Comparison of ENCODE assay signal across 8 cellular contexts in the genomic region with DNA sequence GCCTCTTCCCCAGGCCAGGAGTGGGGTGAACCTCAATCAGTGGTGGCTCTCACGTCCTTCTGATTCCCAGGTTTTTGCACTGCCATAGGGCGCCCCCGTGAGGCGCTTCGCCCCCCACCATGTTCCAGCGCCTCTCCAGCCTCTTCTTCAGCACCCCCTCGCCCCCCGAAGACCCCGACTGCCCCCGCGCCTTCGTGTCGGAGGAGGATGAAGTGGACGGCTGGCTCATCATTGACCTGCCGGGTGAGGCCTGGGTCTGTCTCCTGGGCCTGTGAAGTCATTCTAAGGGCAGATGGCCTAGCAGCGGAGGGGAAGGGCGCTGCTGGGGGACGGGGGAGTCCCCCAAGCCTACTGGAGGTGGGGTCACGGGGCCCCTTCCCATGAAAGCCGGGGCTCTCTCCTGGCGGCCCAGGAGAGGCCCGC. TPM values are rescaled to one million over a fixed set of nuclear protein-coding genes. Genes with fewer than 3 reads are reported as not detected.
A peak's percentile ranks its signal among the peaks of the same experiment; 100 is the strongest.
DNase-seq lines count a peak whose midpoint lies in the region; ATAC-seq, FAIRE-seq and TF ChIP-seq lines count a peak whose summit lies in the region.

No MANE protein-coding gene starts in this region.

- H3K9me3 ChIP-seq in AG04450 (ENCODE audit: control insufficient read depth, insufficient read depth, low read length), result no peaks in the 10 kb centered on the region
- no peaks in the 10 kb centered on the region for H3K9me3 ChIP-seq in IMR-90 (ENCODE audit: control insufficient read depth, insufficient read depth, low read length)
- no peaks in the 10 kb centered on the region for H3K9me3 ChIP-seq in K562 (replicated peaks; ENCODE audit: control insufficient read depth, insufficient read depth, low read depth, low read length)
- no peaks in the 10 kb centered on the region for H3K9me3 ChIP-seq in small intestine (ENCODE audit: control insufficient read depth, low read depth)

- no peak for TF ChIP-seq EP300 in K562 (IDR thresholded peaks at IDR 0.05; ENCODE audit: low read length)

- ATAC-seq in GM18867 (IDR thresholded peaks at IDR 0.05; ENCODE audit: unreplicated experiment), result peak; percentile 4
- ATAC-seq in IMR-90 (ENCODE audit: low read depth), result no peak
- peak; percentile 61 for ATAC-seq in K562

- peak overlapping the region; percentile 13 for H3K4me2 ChIP-seq in IMR-90 (ENCODE audit: low read depth, low read length)
- H3K4me2 ChIP-seq in K562 (ENCODE audit: insufficient read depth, low read length), result peak overlapping the region; percentile 84

- no peak overlapping the region for H3K4ac ChIP-seq in IMR-90 (ENCODE audit: low read depth, low read length)

- peak overlapping the region; percentile 67 for H2AK9ac ChIP-seq in IMR-90 (replicated peaks; ENCODE audit: low read depth, low read length, poor library complexity)

- no peak overlapping the region for H3K18ac ChIP-seq in IMR-90 (ENCODE audit: low read depth, low read length)

- H2AFZ ChIP-seq in IMR-90 (replicated peaks; ENCODE audit: low read length, poor library complexity), result peak overlapping the region; percentile 97
- peak overlapping the region; percentile 96 for H2AFZ ChIP-seq in K562 (ENCODE audit: low read depth, low read length)

- H4K8ac ChIP-seq in IMR-90 (ENCODE audit: low read depth in 2 of 2, low read length in 2 of 2), result peak overlapping the region; percentile 29 to 31; a peak in 1 of 4 replicates

- H3K4me1 ChIP-seq in IMR-90 (ENCODE audit: control insufficient read depth, insufficient read depth, low read length), result peaks cover 20% of the 10 kb centered on the region
- H3K4me1 ChIP-seq in K562 (replicated peaks in 1 of 2; ENCODE audit: control insufficient read depth in 2 of 2, insufficient read depth in 2 of 2, low read length in 2 of 2), result peaks cover 27 to 41% of the 10 kb centered on the region in 2 experiments
- H3K4me1 ChIP-seq in small intestine (ENCODE audit: control insufficient read depth in 2 of 2, insufficient read depth in 1 of 2, low read depth in 1 of 2, low read length in 1 of 2), result peaks cover 4 to 6% of the 10 kb centered on the region in 2 donors

- TF ChIP-seq CTCF in AG04450 (IDR thresholded peaks at IDR 0.05; ENCODE audit: low read depth, low read length), result peak; percentile 52
- TF ChIP-seq CTCF in IMR-90 (conservative IDR thresholded peaks at IDR 0.05; ENCODE audit: low read depth, low read length), result peak; percentile 46
- peak; percentile 54 to 70 (median 66) for TF ChIP-seq CTCF in K562 (IDR thresholded peaks at IDR 0.05 in 2 of 3, conservative IDR thresholded peaks at IDR 0.05 in 1 of 3; ENCODE audit: insufficient read depth in 2 of 3, low read depth in 1 of 3, low read length in 3 of 3)

- H3K56ac ChIP-seq in IMR-90 (ENCODE audit: extremely low read depth, insufficient read depth, low read length), result no peak overlapping the region

- TF ChIP-seq POLR2A in IMR-90 (IDR thresholded peaks at IDR 0.05; ENCODE audit: low read depth, low read length) (0 out of 2 replicates have a peak, but pooled peaks have one; percentile 7), K562 (conservative IDR thresholded peaks at IDR 0.05) (no peak)

- CTCF ChIA-PET in AG04450 (lab: Charles Lee), result interaction anchor here (1.0 to 1.8 kb wide), 9 partner anchors 50 to 396 kb away, joined by 3 to 17 read pairs (median 5); no protein-coding TSS in a partner anchor
- CTCF ChIA-PET in IMR-90 (lab: Yijun Ruan, JAX), result interaction anchor here (0.8 to 1.6 kb wide), 2 partner anchors 126 to 170 kb away, joined by 4 to 5 read pairs; no protein-coding TSS in a partner anchor
- CTCF ChIA-PET in K562 (lab: Yijun Ruan, JAX; ENCODE audit: low intra/inter-chr PET ratio), result interaction anchor here (0.5 to 1.1 kb wide), 3 partner anchors 128 to 172 kb away, joined by 3 to 5 read pairs (median 3); no protein-coding TSS in a partner anchor

- H3K9me1 ChIP-seq in IMR-90 (ENCODE audit: insufficient read depth, low read length) (peaks cover 29% of the 10 kb centered on the region), K562 (ENCODE audit: control insufficient read depth, insufficient read depth, low read length) (no peaks in the 10 kb centered on the region)

- no TSS peak for BruUV-seq in IMR-90 (replicated peaks; lab: Mats Ljungman, UMichigan)
- BruUV-seq in K562 (replicated peaks; lab: Mats Ljungman, UMichigan), result no TSS peak

- no peak overlapping the region for H4K5ac ChIP-seq in IMR-90 (ENCODE audit: low read depth, low read length)

- TF ChIP-seq RAD21 in IMR-90 (IDR thresholded peaks at IDR 0.05; ENCODE audit: low read length) (peak; percentile 56), K562 (CRISPR knock-in tag; conservative IDR thresholded peaks at IDR 0.05 in 1 of 2, IDR thresholded peaks at IDR 0.05 in 1 of 2) (peak; percentile 54 to 70)

- H2BK15ac ChIP-seq in IMR-90 (ENCODE audit: low read depth, low read length), result no peak overlapping the region

- no peak for FAIRE-seq in K562 (lab: Jason Lieb, UNC)
- FAIRE-seq in small intestine (lab: Jason Lieb, UNC), result no peak

- no peaks in the 10 kb centered on the region for H3K79me2 ChIP-seq in K562 (ENCODE audit: control insufficient read depth, insufficient read depth, low read length)

- peak overlapping the region; percentile 43; the same call in 1 of the 2 replicates for H2AK5ac ChIP-seq in IMR-90 (ENCODE audit: low read depth, low read length)

- H3K9ac ChIP-seq in IMR-90 (ENCODE audit: low read depth, low read length) (no peak overlapping the region), K562 (ENCODE audit: insufficient read depth in 1 of 2, low read depth in 2 of 2, low read length in 2 of 2) (peak overlapping the region; percentile 79 to 93; a peak in 3 of 4 replicates)

- H2BK120ac ChIP-seq in IMR-90 (ENCODE audit: low read depth, low read length), result no peak overlapping the region

- no peak overlapping the region for H2BK20ac ChIP-seq in IMR-90 (ENCODE audit: low read depth, low read length)

- POLR2A ChIA-PET in AG04450 (lab: Yijun Ruan, JAX) (interaction anchor here (0.6 kb wide), 1 partner anchor 342 kb away, joined by 3 read pairs; no protein-coding TSS in a partner anchor), IMR-90 (lab: Charles Lee; ENCODE audit: unreplicated experiment) (interaction anchor here (0.6 kb wide), 1 partner anchor 58 kb away, joined by 16 read pairs; no protein-coding TSS in a partner anchor), K562 (lab: Yijun Ruan, JAX) (interaction anchor here (0.8 to 1.0 kb wide), 2 partner anchors 10 to 12 kb away, joined by 3 read pairs; no protein-coding TSS in a partner anchor)

- peaks cover 20% of the 10 kb centered on the region; the same call in 1 of the 2 replicates for H4K20me1 ChIP-seq in IMR-90 (ENCODE audit: insufficient read depth, low read length)
- H4K20me1 ChIP-seq in K562 (replicated peaks; ENCODE audit: control insufficient read depth, insufficient read depth, low read length), result 0 out of 2 replicates have a peak, but pooled peaks cover 1% of the 10 kb centered on the region

- peak overlapping the region; percentile 34; the same call in 1 of the 2 replicates for H4K91ac ChIP-seq in IMR-90 (ENCODE audit: insufficient read depth, low read depth, low read length)

- no peak overlapping the region for H2BK5ac ChIP-seq in IMR-90 (ENCODE audit: low read depth, low read length, poor library complexity, severe bottlenecking)

- H3K79me1 ChIP-seq in IMR-90 (ENCODE audit: low read depth in 1 of 2, low read length in 2 of 2), result peaks cover 0 to 57% of the 10 kb centered on the region in 2 experiments; a peak in 2 of 4 replicates

- H3K23ac ChIP-seq in IMR-90 (ENCODE audit: low read depth, low read length), result no peak overlapping the region

- peaks cover 17% of the 10 kb centered on the region; the same call in 1 of the 2 replicates for H3K36me3 ChIP-seq in IMR-90 (ENCODE audit: control insufficient read depth, insufficient read depth, low read length)
- H3K36me3 ChIP-seq in K562 (ENCODE audit: control insufficient read depth, insufficient read depth, low read length), result no peaks in the 10 kb centered on the region; the same call in 2 of the 3 replicates
- no peaks in the 10 kb centered on the region for H3K36me3 ChIP-seq in small intestine (ENCODE audit: control insufficient read depth in 2 of 2, insufficient read depth in 2 of 2, low read length in 2 of 2)

- WGBS in IMR-90 (ENCODE audit: extremely low coverage in 2 of 2, insufficient read length in 1 of 2), 2 experiments, result 22% methylated on average over 4 of the region's 22 CpGs; no CpG with 5 or more reads in 1 of the 2 experiments
- WGBS in K562 (ENCODE audit: insufficient coverage, low coverage, missing lambda C conversion rate), result 6% methylated on average over 17 of the region's 22 CpGs
- 5 to 11% (median 6%) methylated on average over 19 to 22 of the region's 22 CpGs for WGBS in small intestine, 3 donors

- dilution Hi-C loops in IMR-90 (cut with HindIII; ENCODE audit: low sequenced_read_pairs, unreplicated experiment), result no loop called here

- no peak overlapping the region for H3K14ac ChIP-seq in IMR-90 (replicated peaks; ENCODE audit: low read depth, low read length)

- intact Hi-C loops in IMR-90 (cut with micrococcal nuclease), result loop anchor here (1.0 to 5.0 kb wide), 4 partner anchors 59 to 396 kb away; no protein-coding TSS in a partner anchor
- intact Hi-C loops in K562 (cut with micrococcal nuclease), result loop anchor here (1.0 to 5.0 kb wide), 3 partner anchors 170 to 516 kb away; no protein-coding TSS in a partner anchor

- in situ Hi-C loops in IMR-90 (cut with MboI; ENCODE audit: low sequenced_read_pairs), result no loop called here
- in situ Hi-C loops in K562 (cut with MboI), result loop anchor here (10.0 kb wide), 2 partner anchors 174 to 394 kb away; no protein-coding TSS in a partner anchor

- H3K27me3 ChIP-seq in AG04450 (ENCODE audit: control insufficient read depth, insufficient read depth, low read length) (no peaks in the 10 kb centered on the region), IMR-90 (ENCODE audit: control insufficient read depth, insufficient read depth, low read length) (no peaks in the 10 kb centered on the region), K562 (ENCODE audit: control insufficient read depth in 2 of 2, insufficient read depth in 2 of 2, low read length in 2 of 2) (no peaks in the 10 kb centered on the region), small intestine (ENCODE audit: control insufficient read depth in 2 of 2, insufficient read depth in 2 of 2, low read length in 2 of 2) (no peaks in the 10 kb centered on the region)

- H3K27ac ChIP-seq in AG04450 (ENCODE audit: low read depth, low read length), result no peak overlapping the region
- peak overlapping the region; percentile 75; the same call in 1 of the 2 replicates for H3K27ac ChIP-seq in IMR-90 (ENCODE audit: insufficient read depth, low read length)
- no peak overlapping the region for H3K27ac ChIP-seq in K562 (ENCODE audit: extremely low read depth, low read depth, low read length)
- peak overlapping the region in 1 of 2 donors; percentile 91 for H3K27ac ChIP-seq in small intestine (ENCODE audit: low read depth in 1 of 2, low read length in 1 of 2)

- peak overlapping the region; percentile 60 for H3K4me3 ChIP-seq in AG04450 (ENCODE audit: low read depth, low read length)
- H3K4me3 ChIP-seq in IMR-90 (ENCODE audit: insufficient read depth, low read depth, low read length), result peak overlapping the region; percentile 57
- peak overlapping the region; percentile 73 for H3K4me3 ChIP-seq in K562
- H3K4me3 ChIP-seq in small intestine (ENCODE audit: low read depth in 1 of 2, low read length in 2 of 2), result peak overlapping the region; percentile 50 to 55

- DNase-seq in AG04450 (ENCODE audit: low read depth, low spot score) (no peak), IMR-90 (peak; percentile 16), T-helper 1 cell (peak in 4 of 5 donors; percentile 15 to 63 (median 40)), K562 (ENCODE audit: extremely low read depth in 1 of 4, low spot score in 3 of 4) (peak; percentile 34 to 74 (median 55)), iPS-NIHi11 (ENCODE audit: low spot score) (peak; percentile 56), small intestine (peak; percentile 26), A172 (ENCODE audit: low spot score) (no peak)

RNA-seq across cellular contexts. Expression of gene TP53INP2, which starts 4.5 kb away (rescaled TPM):
- polyA plus RNA-seq in AG04450 (2011; rRNA removed), result 5.9 and 8.6 TPM in 2 replicates
- polyA minus RNA-seq in AG04450 (2011; rRNA and poly(A)+ RNA removed), result 8.9 and 10.2 TPM in 2 replicates
- total RNA-seq in IMR-90 (2012; rRNA removed), result 1.1 and 1.3 TPM in 2 replicates
- 6.8 and 7.4 TPM in 2 replicates for polyA plus RNA-seq in IMR-90 (2012; rRNA removed)
- polyA plus RNA-seq in IMR-90 (2012; cell fraction: cytosol; rRNA removed), result 4.7 and 5.8 TPM in 2 replicates
- polyA plus RNA-seq in IMR-90 (2012; cell fraction: nucleus; rRNA removed; ENCODE audit: low replicate concordance), result 19.6 and 42.6 TPM in 2 replicates
- total RNA-seq in K562 (2011; cell fraction: chromatin; rRNA removed; ENCODE audit: low replicate concordance), result 3.4 and 4.9 TPM in 2 replicates
- 2.6 and 3.3 TPM in 2 replicates for total RNA-seq in K562 (2011; cell fraction: nucleolus; rRNA removed)
- 5.6 and 10.4 TPM in 2 replicates for total RNA-seq in K562 (2011; cell fraction: nucleoplasm; rRNA removed)
- total RNA-seq in K562 (2014; rRNA removed), result 0.94 and 1.3 TPM in 2 replicates
- 0.62 and 0.93 TPM in 2 replicates for total RNA-seq in K562 (2014; rRNA removed; fragmentation: Illumina TruSeq; extraction: Trizol)
- total RNA-seq in K562 (2015; rRNA removed; fragmentation: Illumina TruSeq; extraction: Trizol), result 0.43 and 0.64 TPM in 2 replicates
- 3.6 and 4.2 TPM in 2 replicates for total RNA-seq in K562 (2021)
- polyA plus RNA-seq in K562 (2011; rRNA removed), result 1.5 and 2.2 TPM in 2 replicates
- polyA plus RNA-seq in K562 (2011; cell fraction: cytosol; rRNA removed), result 1.7 and 2.3 TPM in 2 replicates
- 4.1 and 6.3 TPM in 2 replicates for polyA plus RNA-seq in K562 (2011; cell fraction: nucleus; rRNA removed)
- polyA plus RNA-seq in K562 (2012), result 5.1 and 5.8 TPM in 2 replicates
- 5.0 and 5.5 TPM in 2 replicates for polyA plus RNA-seq in K562 (2014; fragmentation: Illumina TruSeq; extraction: Trizol)
- polyA plus RNA-seq in K562 (2014; fragmentation: Nextera tagmentation; extraction: Ambion mirVana), result 1 to 10 TPM; 1.0 to 1.1 TPM
- 1.4 and 2.1 TPM in 2 replicates for polyA plus RNA-seq in K562 (2014; rRNA removed)
- 1.4 TPM in 2 replicates for polyA minus RNA-seq in K562 (2011; rRNA and poly(A)+ RNA removed)
- 1.8 and 1.9 TPM in 2 replicates for polyA minus RNA-seq in K562 (2011; cell fraction: cytosol; rRNA and poly(A)+ RNA removed)
- polyA minus RNA-seq in K562 (2011; cell fraction: nucleus; rRNA and poly(A)+ RNA removed), result 1.1 and 1.5 TPM in 2 replicates
- polyA plus RNA-seq in small intestine, result 10 to 100 TPM; 10.2 to 30.6 (median 29.5) TPM
- total RNA-seq in A172 (2014; rRNA removed; shearing (Covaris generic)), result 2.4 and 5.0 TPM in 2 replicates

RNA-seq across cellular contexts. Expression of gene PIGU, which starts 31.7 kb away (rescaled TPM):
- polyA plus RNA-seq in AG04450 (2011; rRNA removed) (42.2 and 54.8 TPM in 2 replicates), IMR-90 (2012; rRNA removed) (31.1 and 32.4 TPM in 2 replicates), K562 (2011; rRNA removed) (92.0 and 100 TPM in 2 replicates), K562 (2014; fragmentation: Illumina TruSeq; extraction: Trizol) (50.5 and 63.3 TPM in 2 replicates), K562 (2014; fragmentation: Nextera tagmentation; extraction: Ambion mirVana) (10 to 100 TPM in 1 of 2 experiments, 1 to 10 TPM in 1; 6.5 to 14.2 TPM), K562 (2014; rRNA removed) (28.9 and 37.2 TPM in 2 replicates), small intestine (10 to 100 TPM in 1 of 3 donors, 1 to 10 TPM in 2; 4.9 to 34.3 (median 6.0) TPM)
- polyA minus RNA-seq in AG04450 (2011; rRNA and poly(A)+ RNA removed), result 32.6 and 34.4 TPM in 2 replicates
- total RNA-seq in IMR-90 (2012; rRNA removed) (11.1 and 16.1 TPM in 2 replicates), K562 (2014; rRNA removed) (14.9 and 19.9 TPM in 2 replicates), K562 (2014; rRNA removed; fragmentation: Illumina TruSeq; extraction: Trizol) (28.1 and 32.0 TPM in 2 replicates), K562 (2015; rRNA removed; fragmentation: Illumina TruSeq; extraction: Trizol) (32.1 and 32.4 TPM in 2 replicates), K562 (2021) (25.0 and 26.0 TPM in 2 replicates)
- polyA plus RNA-seq in IMR-90 (2012; cell fraction: cytosol; rRNA removed), result 18.5 and 21.3 TPM in 2 replicates
- 9.5 and 16.5 TPM in 2 replicates for polyA plus RNA-seq in IMR-90 (2012; cell fraction: nucleus; rRNA removed; ENCODE audit: low replicate concordance)
- total RNA-seq in K562 (2011; cell fraction: chromatin; rRNA removed; ENCODE audit: low replicate concordance), result 104 and 126 TPM in 2 replicates
- total RNA-seq in K562 (2011; cell fraction: nucleolus; rRNA removed), result 77.5 and 77.6 TPM in 2 replicates
- total RNA-seq in K562 (2011; cell fraction: nucleoplasm; rRNA removed), result 79.1 and 90.9 TPM in 2 replicates
- 78.9 and 136 TPM in 2 replicates for polyA plus RNA-seq in K562 (2011; cell fraction: cytosol; rRNA removed)
- 39.0 and 68.4 TPM in 2 replicates for polyA plus RNA-seq in K562 (2011; cell fraction: nucleus; rRNA removed)
- polyA plus RNA-seq in K562 (2012), result 29.3 and 31.6 TPM in 2 replicates
- 77.8 and 84.0 TPM in 2 replicates for polyA minus RNA-seq in K562 (2011; rRNA and poly(A)+ RNA removed)
- polyA minus RNA-seq in K562 (2011; cell fraction: cytosol; rRNA and poly(A)+ RNA removed), result 28.4 and 29.1 TPM in 2 replicates
- 10.9 and 24.0 TPM in 2 replicates for polyA minus RNA-seq in K562 (2011; cell fraction: nucleus; rRNA and poly(A)+ RNA removed)
- 23.7 and 28.7 TPM in 2 replicates for total RNA-seq in A172 (2014; rRNA removed; shearing (Covaris generic))

Comparison
In these comparisons a context has a peak if more than half of its experiments do, and no peak if none do; other contexts are left out.
1. DNase-seq: peak in IMR-90 (single experiment), T-helper 1 cell (4 of 5), K562 (4 of 4), iPS-NIHi11 (single experiment) and small intestine (single experiment); none in AG04450 (single experiment) and A172 (single experiment).
2. Peak in every context shown above with its lines, with median percentiles within 50 percentile points of each other: H3K4me3 ChIP-seq and CTCF ChIP-seq.